ENCODE assay signal across 7 cellular contexts in the genomic region with DNA sequence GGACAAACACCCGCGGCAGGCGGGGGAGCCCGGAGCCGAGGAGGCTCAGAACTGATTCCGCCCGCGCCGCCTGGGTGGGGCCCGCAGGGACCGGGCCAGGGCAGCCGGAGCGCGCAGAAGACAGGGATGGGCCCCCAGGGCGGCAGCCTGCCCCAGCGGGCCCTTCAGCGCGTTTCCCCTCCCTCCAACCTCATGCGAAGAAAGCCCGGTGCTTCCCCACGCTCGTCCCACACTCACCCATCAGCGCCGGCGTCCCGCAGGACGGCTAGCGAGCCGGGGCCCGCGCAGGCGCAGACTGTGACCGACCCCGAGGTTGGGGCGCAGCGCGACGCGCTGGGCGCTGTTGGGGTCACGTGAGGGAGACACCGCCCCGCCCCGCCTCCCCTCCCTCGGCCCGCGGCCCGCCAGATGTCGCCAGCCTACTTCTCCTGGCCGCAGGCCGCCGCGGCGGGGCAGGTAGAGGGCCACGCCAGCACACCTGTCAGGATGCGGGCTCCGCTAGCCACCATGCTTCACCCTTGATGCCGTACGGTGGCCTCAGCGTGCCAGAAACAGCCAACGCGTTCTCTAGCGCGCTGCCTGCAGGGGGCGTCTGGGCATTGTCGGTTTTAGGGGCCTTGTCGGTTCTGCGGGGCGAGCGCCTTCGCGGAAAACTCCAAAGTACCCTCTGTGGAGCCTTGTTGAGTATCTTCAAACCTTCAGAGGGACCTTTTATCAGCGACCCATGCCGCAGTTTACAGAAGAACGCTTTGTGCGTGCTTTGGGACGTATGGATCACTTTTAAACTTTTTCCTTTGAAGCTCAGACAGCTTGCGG. TPM values are rescaled to one million over a fixed set of nuclear protein-coding genes. Genes with fewer than 3 reads are reported as not detected.
DNase-seq lines count a peak whose midpoint lies in the region; ATAC-seq and TF ChIP-seq lines count a peak whose summit lies in the region.

A gene with protein sequence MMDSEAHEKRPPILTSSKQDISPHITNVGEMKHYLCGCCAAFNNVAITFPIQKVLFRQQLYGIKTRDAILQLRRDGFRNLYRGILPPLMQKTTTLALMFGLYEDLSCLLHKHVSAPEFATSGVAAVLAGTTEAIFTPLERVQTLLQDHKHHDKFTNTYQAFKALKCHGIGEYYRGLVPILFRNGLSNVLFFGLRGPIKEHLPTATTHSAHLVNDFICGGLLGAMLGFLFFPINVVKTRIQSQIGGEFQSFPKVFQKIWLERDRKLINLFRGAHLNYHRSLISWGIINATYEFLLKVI (minus strand): TSS at position 297 of the 816 bp plus-strand sequence. CDS start 15,577 bp downstream, outside the sequence.

- no peaks in the 10 kb centered on the region for H3K27me3 ChIP-seq in ascending aorta

- ATAC-seq in GM18502 (IDR thresholded peaks at IDR 0.05; ENCODE audit: poor library complexity, unreplicated experiment) (peak; percentile 88), HG02970 (IDR thresholded peaks at IDR 0.05; ENCODE audit: low FRiP score, unreplicated experiment) (peak; percentile 87)

- peak; percentile 36 for DNase-seq in NCI-H187 treated with DMSO at 0.1 percent for 48 hours (lab: John Stamatoyannopoulos, UW)
- peak; percentile 74 to 97 for DNase-seq in ascending aorta (ENCODE audit: low spot score in 2 of 2)
- DNase-seq in hepatic stellate cell (ENCODE audit: low spot score), result peak; percentile 96
- DNase-seq in retina, result peak; percentile 100

- TF ChIP-seq CTCF in ascending aorta (IDR thresholded peaks at IDR 0.05), result peak; percentile 83 to 98 (median 92)

- H3K4me1 ChIP-seq in ascending aorta, result peaks cover 3 to 12% of the 10 kb centered on the region in 2 donors

- peaks cover 5 to 6% of the 10 kb centered on the region in 2 donors for H3K36me3 ChIP-seq in ascending aorta

- H3K9me3 ChIP-seq in ascending aorta, result no peaks in the 10 kb centered on the region

- H3K4me3 ChIP-seq in ascending aorta, result peak within 1 kb of the TSS; percentile 88 to 95

- intact Hi-C loops in T-helper 2 cell treated with Interferon-gamma antibody and Interleukin-4, amounts not matched to agents 100 ng/mL and 5 ng/mL, for 36 hours (cut with micrococcal nuclease), result loop anchor here (1.0 to 5.0 kb wide), 7 partner anchors 103 to 489 kb away; partner anchors contain the start of genes ALDH1B1, DCAF10, EXOSC3 and POLR1E
- intact Hi-C loops in ascending aorta (cut with DNase I), result loop anchor here (1.0 to 10.0 kb wide), 10 partner anchors 113 to 521 kb away; partner anchors contain the start of genes ALDH1B1, EXOSC3, IGFBPL1 and TOMM5

- peak within 1 kb of the TSS; percentile 81 to 84 for H3K27ac ChIP-seq in ascending aorta

RNA-seq across cellular contexts. Expression of the gene that starts here (rescaled TPM):
- 31.3 and 31.9 TPM in 2 replicates for total RNA-seq in T-helper 2 cell treated with Interferon-gamma antibody and Interleukin-4, amounts not matched to agents 100 ng/mL and 5 ng/mL, for 36 hours
- 5.9 TPM for total RNA-seq in ascending aorta

Comparison
In these comparisons a context has a peak if more than half of its experiments do, and no peak if none do; other contexts are left out.
1. Peak in every context shown above with its lines: DNase-seq, ATAC-seq, H3K4me3 ChIP-seq and H3K27ac ChIP-seq.
2. DNase-seq: peak in every context shown above with its lines; median percentile 100 in retina; 96 in hepatic stellate cell; 86 in ascending aorta; 36 in NCI-H187 treated with DMSO at 0.1 percent for 48 hours.